ENCODE assay signal across 2 cellular contexts in genomic region chr1:6441586-6441985, GRCh38.
A peak's percentile ranks its signal among the peaks of the same experiment; 100 is the strongest.
TF ChIP-seq lines count a peak whose summit lies in the region.

No MANE protein-coding gene starts in this region.

TF ChIP-seq in HCT116, 20 proteins besides CTCF, POLR2A, EP300 and RAD21:
- TF ChIP-seq CBX3 (IDR thresholded peaks at IDR 0.05; ENCODE audit: low read depth) (no peak), ELF1 (IDR thresholded peaks at IDR 0.05; ENCODE audit: borderline replicate concordance, low read depth) (no peak), ZBTB33 (IDR thresholded peaks at IDR 0.05; ENCODE audit: extremely low read depth, insufficient replicate concordance, low read length) (no peak), FOSL1 (IDR thresholded peaks at IDR 0.05; ENCODE audit: low read depth) (no peak), YY1 (IDR thresholded peaks at IDR 0.05; ENCODE audit: extremely low read depth, insufficient replicate concordance, low read depth, low read length) (no peak), CEBPB (IDR thresholded peaks at IDR 0.05; ENCODE audit: low read depth) (no peak), EGR1 (IDR thresholded peaks at IDR 0.05; ENCODE audit: low read depth) (no peak), SRF (IDR thresholded peaks at IDR 0.05; ENCODE audit: low read depth) (no peak), REST (IDR thresholded peaks at IDR 0.05; ENCODE audit: low read depth) (no peak), ZFX (IDR thresholded peaks at IDR 0.05) (no peak)

TF ChIP-seq in K562, 482 proteins besides CTCF, POLR2A, EP300 and RAD21:
- no peak for TF ChIP-seq SMAD3 (CRISPR knock-in tag; conservative IDR thresholded peaks at IDR 0.05)
- TF ChIP-seq ZNF740 (CRISPR knock-in tag; IDR thresholded peaks at IDR 0.05), result peak; percentile 17; the same call in 1 of the 2 replicates
- no peak for TF ChIP-seq ZNF740 (tag; IDR thresholded peaks at IDR 0.05)
